ENCODE assay signal across 1 cellular context in genomic region chr10:26222563-26222962, GRCh38.
TF ChIP-seq lines count a peak whose summit lies in the region.

No MANE protein-coding gene starts in this region.

TF ChIP-seq in K562, 482 proteins besides CTCF, POLR2A, EP300 and RAD21 (continued from another document and continues in another):
- TF ChIP-seq CTBP1 (IDR thresholded peaks at IDR 0.05; ENCODE audit: borderline replicate concordance) (peak; percentile 95), POLR3G (IDR thresholded peaks at IDR 0.05; ENCODE audit: extremely low read depth, insufficient read length, insufficient replicate concordance) (no peak), CEBPG (CRISPR knock-in tag; IDR thresholded peaks at IDR 0.05) (no peak), CEBPG (tag; conservative IDR thresholded peaks at IDR 0.05 in 1 of 2, IDR thresholded peaks at IDR 0.05 in 1 of 2) (no peak), HBP1 (CRISPR knock-in tag; IDR thresholded peaks at IDR 0.05) (no peak), TEAD1 (CRISPR knock-in tag; IDR thresholded peaks at IDR 0.05) (0 out of 4 replicates have a peak, but pooled peaks of 1 of the 2 experiments have one; percentile 41), YY1 (IDR thresholded peaks at IDR 0.05; ENCODE audit: borderline replicate concordance in 1 of 3, control insufficient read depth in 1 of 3, extremely low read depth in 1 of 3, insufficient read depth in 3 of 3, insufficient read length in 1 of 3, insufficient replicate concordance in 2 of 3, low read depth in 1 of 3, low read length in 2 of 3) (no peak), MED1 (CRISPR knock-in tag; IDR thresholded peaks at IDR 0.05; ENCODE audit: borderline replicate concordance) (no peak), ZFX (CRISPR knock-in tag; IDR thresholded peaks at IDR 0.05) (no peak), CHD2 (IDR thresholded peaks at IDR 0.05; ENCODE audit: low read depth, low read length) (no peak), FOXJ2 (tag; IDR thresholded peaks at IDR 0.05) (no peak), MEIS2 (IDR thresholded peaks at IDR 0.05; ENCODE audit: partially characterized antibody) (peak; percentile 62), SPI1 (IDR thresholded peaks at IDR 0.05; ENCODE audit: borderline replicate concordance, low read depth, low read length) (peak; percentile 26; the same call in 1 of the 2 replicates), SIX5 (IDR thresholded peaks at IDR 0.05; ENCODE audit: borderline replicate concordance in 1 of 2, insufficient read depth in 1 of 2, low read depth in 1 of 2, low read length in 2 of 2) (no peak), ASH1L (IDR thresholded peaks at IDR 0.05; ENCODE audit: borderline replicate concordance, low read depth, partially characterized antibody) (no peak), E2F1 (CRISPR knock-in tag; IDR thresholded peaks at IDR 0.05) (no peak), ID3 (CRISPR knock-in tag; IDR thresholded peaks at IDR 0.05) (no peak), ID3 (tag; IDR thresholded peaks at IDR 0.05) (no peak), GTF2E2 (tag; IDR thresholded peaks at IDR 0.05) (no peak), HOXB6 (CRISPR knock-in tag; IDR thresholded peaks at IDR 0.05; ENCODE audit: borderline replicate concordance) (no peak), NCOA4 (IDR thresholded peaks at IDR 0.05; ENCODE audit: partially characterized antibody) (no peak), ZNF586 (CRISPR knock-in tag; conservative IDR thresholded peaks at IDR 0.05) (no peak), THAP12 (CRISPR knock-in tag; IDR thresholded peaks at IDR 0.05) (no peak), UBTF (IDR thresholded peaks at IDR 0.05; ENCODE audit: borderline replicate concordance in 1 of 2, low read depth in 2 of 2, low read length in 2 of 2) (no peak), SREBF2 (CRISPR knock-in tag; IDR thresholded peaks at IDR 0.05) (no peak), ZNF12 (CRISPR knock-in tag; IDR thresholded peaks at IDR 0.05) (no peak), NR2F6 (CRISPR knock-in tag; IDR thresholded peaks at IDR 0.05) (no peak), CREB3L1 (IDR thresholded peaks at IDR 0.05; ENCODE audit: borderline replicate concordance, low read depth) (no peak), SFPQ (IDR thresholded peaks at IDR 0.05; ENCODE audit: low read depth, low read length) (no peak), TEAD2 (tag; IDR thresholded peaks at IDR 0.05) (no peak), POLR2AphosphoS5 (IDR thresholded peaks at IDR 0.05; ENCODE audit: control insufficient read depth, insufficient read depth, low read depth, low read length) (peak; percentile 49; the same call in 1 of the 2 replicates), PCBP1 (IDR thresholded peaks at IDR 0.05; ENCODE audit: low read depth, low read length, poor library complexity, severe bottlenecking) (no peak), HNRNPL (IDR thresholded peaks at IDR 0.05; ENCODE audit: low read depth, low read length) (no peak), TEAD4 (IDR thresholded peaks at IDR 0.05; ENCODE audit: low read length) (peak; percentile 96), TEAD4 (CRISPR knock-in tag; IDR thresholded peaks at IDR 0.05; ENCODE audit: borderline replicate concordance) (no peak), ZBTB9 (CRISPR knock-in tag; IDR thresholded peaks at IDR 0.05) (no peak), CBX8 (IDR thresholded peaks at IDR 0.05; ENCODE audit: borderline replicate concordance, extremely low read depth, low read depth, low read length, poor library complexity, severe bottlenecking) (no peak), E2F4 (CRISPR knock-in tag; IDR thresholded peaks at IDR 0.05; ENCODE audit: low read depth) (no peak), MCM7 (IDR thresholded peaks at IDR 0.05) (no peak), MLLT1 (IDR thresholded peaks at IDR 0.05) (no peak), MTA2 (IDR thresholded peaks at IDR 0.05; ENCODE audit: low read depth) (peak; percentile 89), POLR2G (IDR thresholded peaks at IDR 0.05; ENCODE audit: low read depth, low read length) (no peak), GATAD2A (IDR thresholded peaks at IDR 0.05) (no peak), FOXJ3 (CRISPR knock-in tag; IDR thresholded peaks at IDR 0.05) (no peak), HMG20B (CRISPR knock-in tag; IDR thresholded peaks at IDR 0.05) (no peak), NFRKB (IDR thresholded peaks at IDR 0.05; ENCODE audit: low read depth) (no peak), RAD51 (IDR thresholded peaks at IDR 0.05; ENCODE audit: borderline replicate concordance, low read depth) (no peak), ZHX1 (conservative IDR thresholded peaks at IDR 0.05; ENCODE audit: low read length) (no peak)
